Comparison of ENCODE assay signal across 11 cellular contexts in the genomic region with DNA sequence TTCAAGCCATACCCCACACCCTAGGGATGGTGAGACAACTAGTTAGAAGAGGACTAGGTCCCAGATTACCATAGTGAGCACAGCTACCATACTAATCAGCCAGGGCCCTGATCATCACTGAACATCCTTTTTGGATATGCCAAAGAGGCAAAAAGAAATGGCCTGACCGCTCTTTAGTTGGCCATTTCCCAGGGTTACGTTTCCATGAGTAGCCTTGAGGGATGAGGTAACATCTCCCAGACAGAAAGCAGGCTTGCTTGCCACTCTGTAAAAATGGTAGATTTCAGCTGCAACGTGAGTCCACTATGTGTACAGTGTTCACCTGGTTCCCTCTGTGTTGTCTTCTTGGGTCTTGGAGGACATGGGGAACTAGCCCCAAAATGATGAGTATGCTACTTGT. TPM values are rescaled to one million over a fixed set of nuclear protein-coding genes. Genes with fewer than 3 reads are reported as not detected.
"Had no signal": no experiment of that assay in that cellular context is flagged by ENCODE, and none has a peak within 500 bp of the region (broad histone marks: within the 10 kb centered on the region; RNA-seq: fewer than 3 reads in every experiment).

No MANE protein-coding gene starts in this region.

- H3K9ac ChIP-seq: GM23248 had no signal

- H3K9me3 ChIP-seq: HAP-1 had no signal

- H3K27ac Mint-ChIP-seq: HFFc6, IgD-negative memory B cell had no signal

- H2AFZ ChIP-seq: GM23248 had no signal

- H3K36me3 ChIP-seq: HAP-1 had no signal

- H3K27ac ChIP-seq: GM23248, HL-60 had no signal

- H3K36me3 Mint-ChIP-seq: IgD-negative memory B cell had no signal

- FAIRE-seq: HepG2 had no signal

- ATAC-seq: HCT116, HepG2 had no signal

- H3K9me3 Mint-ChIP-seq: HFFc6, IgD-negative memory B cell had no signal

- H3K4me3 Mint-ChIP-seq: HFFc6, IgD-negative memory B cell had no signal

- H3K4me3 ChIP-seq: GM23248, HAP-1 had no signal

- DNase-seq: GM23248, GOT3, H7, HFFc6 had no signal

RNA-seq across cellular contexts. Expression of gene GALM, which starts 9.0 kb away (rescaled TPM):
- total RNA-seq: H4, HT1080 had no signal
